Comparison of ENCODE assay signal across 8 cellular contexts in genomic region chr1:25922064-25922632, GRCh38. TPM values are rescaled to one million over a fixed set of nuclear protein-coding genes. Genes with fewer than 3 reads are reported as not detected.
DNase-seq lines count a peak whose midpoint lies in the region; ATAC-seq and TF ChIP-seq lines count a peak whose summit lies in the region.

No MANE protein-coding gene starts in this region.

- no peaks in the 10 kb centered on the region for H3K9me3 Mint-ChIP-seq in GM23338

- H3K4me2 ChIP-seq in GM23338 (peak overlapping the region; percentile 79), skeletal muscle satellite cell (ENCODE audit: low read length) (peak overlapping the region; percentile 93)

- ATAC-seq in GM23338 (no peak), gastroesophageal sphincter (no peak), GM18520 (IDR thresholded peaks at IDR 0.05; ENCODE audit: unreplicated experiment) (no peak)

- peaks cover 13% of the 10 kb centered on the region for H3K27me3 Mint-ChIP-seq in GM23338 (ENCODE audit: insufficient read depth, low read depth, poor library complexity)

- no peak overlapping the region for H3K27ac Mint-ChIP-seq in GM23338

- peaks cover 31% of the 10 kb centered on the region for H3K4me1 Mint-ChIP-seq in GM23338

- H3K9me3 ChIP-seq in gastroesophageal sphincter (no peaks in the 10 kb centered on the region), skeletal muscle satellite cell (replicated peaks; ENCODE audit: low read length) (no peaks in the 10 kb centered on the region)

- H4K20me1 ChIP-seq in GM23338 (replicated peaks; ENCODE audit: insufficient read depth), result no peaks in the 10 kb centered on the region

- no peak for TF ChIP-seq EP300 in gastroesophageal sphincter (IDR thresholded peaks at IDR 0.05)

- H3K36me3 ChIP-seq in GM23338 (ENCODE audit: insufficient read depth) (no peaks in the 10 kb centered on the region), gastroesophageal sphincter (no peaks in the 10 kb centered on the region), skeletal muscle satellite cell (ENCODE audit: insufficient read depth, low read length) (no peaks in the 10 kb centered on the region)

- H3K9me2 ChIP-seq in GM23338 (ENCODE audit: insufficient read depth), result no peaks in the 10 kb centered on the region

- 39 to 47% methylated on average over 5 to 6 of the region's 12 CpGs for WGBS in gastroesophageal sphincter (ENCODE audit: low coverage in 1 of 2), 2 donors

- H3K27me3 ChIP-seq in GM23338 (ENCODE audit: insufficient read depth) (peaks cover 6% of the 10 kb centered on the region), gastroesophageal sphincter (peaks cover 19% of the 10 kb centered on the region), skeletal muscle satellite cell (ENCODE audit: control insufficient read depth, insufficient read depth, low read length) (no peaks in the 10 kb centered on the region)

- H3K4me1 ChIP-seq in GM23338 (ENCODE audit: insufficient read depth) (peaks cover 32% of the 10 kb centered on the region), gastroesophageal sphincter (peaks cover 0 to 21% (median 4%) of the 10 kb centered on the region in 3 donors), skeletal muscle satellite cell (ENCODE audit: control insufficient read depth, insufficient read depth, low read length) (peaks cover 30% of the 10 kb centered on the region)

- H2AFZ ChIP-seq in GM23338, result peak overlapping the region; percentile 94

- H3K4me3 ChIP-seq in GM23338, result peak overlapping the region; percentile 59
- H3K4me3 ChIP-seq in gastroesophageal sphincter, result peak overlapping the region; percentile 25 to 62
- peak overlapping the region; percentile 71 for H3K4me3 ChIP-seq in skeletal muscle satellite cell (ENCODE audit: low read length)

- no peak for TF ChIP-seq POLR2A in gastroesophageal sphincter (IDR thresholded peaks at IDR 0.05)

- DNase-seq in GM23338 (ENCODE audit: low spot score) (peak; percentile 84), SHP77 treated with DMSO at 0.1 percent for 48 hours (lab: John Stamatoyannopoulos, UW) (peak; percentile 11), cerebellum (ENCODE audit: low spot score) (no peak), HuH-7.5 (ENCODE audit: low spot score) (no peak), OCI-M2 (lab: John Stamatoyannopoulos, UW; ENCODE audit: unreplicated experiment) (no peak)

- H3K9ac ChIP-seq in skeletal muscle satellite cell (ENCODE audit: low read depth, low read length), result peak overlapping the region; percentile 79

- H3K4me3 Mint-ChIP-seq in GM23338, result peak overlapping the region; percentile 73

- TF ChIP-seq CTCF in GM23338 (conservative IDR thresholded peaks at IDR 0.05; ENCODE audit: low read depth in 2 of 2) (no peak), gastroesophageal sphincter (IDR thresholded peaks at IDR 0.05) (no peak)

- H3K27ac ChIP-seq in GM23338 (ENCODE audit: low read depth) (no peak overlapping the region), gastroesophageal sphincter (peak overlapping the region in 3 of 4 donors; percentile 73 to 80 (median 76))

- no peaks in the 10 kb centered on the region for H3K36me3 Mint-ChIP-seq in GM23338 (ENCODE audit: low read depth)

- H3K79me2 ChIP-seq in GM23338 (replicated peaks; ENCODE audit: insufficient read depth), result no peaks in the 10 kb centered on the region

- peaks cover 14% of the 10 kb centered on the region for H3F3A ChIP-seq in GM23338 (replicated peaks; ENCODE audit: low read depth)

TF ChIP-seq in GM23338, 12 proteins besides CTCF, POLR2A, EP300 and RAD21:
- TF ChIP-seq ZNF331 (CRISPR knock-in tag; IDR thresholded peaks at IDR 0.05; ENCODE audit: low read depth), result no peak
- TF ChIP-seq CREB1 (CRISPR knock-in tag; IDR thresholded peaks at IDR 0.05; ENCODE audit: low read depth), result peak; percentile 3; the same call in 1 of the 2 replicates
- TF ChIP-seq POLR2AphosphoS5 (IDR thresholded peaks at IDR 0.05; ENCODE audit: low read depth), result 0 out of 2 replicates have a peak, but pooled peaks have one; percentile 66

RNA-seq across cellular contexts. Expression of gene STMN1, which starts 15.9 kb away (rescaled TPM):
- 227 and 271 TPM in 2 replicates for total RNA-seq in GM23338 (2014; rRNA removed; shearing (Covaris generic))
- polyA plus RNA-seq in GM23338 (2016; fragmentation: Nextera tagmentation; extraction: Ambion mirVana), result 1,567 and 1,890 TPM in 2 replicates
- total RNA-seq in gastroesophageal sphincter (10 to 100 TPM; 12.2 to 30.0 (median 14.6) TPM), cerebellum (281 TPM)
- total RNA-seq in skeletal muscle satellite cell (2012; rRNA removed), result 38.0 and 51.1 TPM in 2 replicates

RNA-seq across cellular contexts. Expression of gene PAQR7, which starts 46.6 kb away (rescaled TPM):
- total RNA-seq in GM23338 (2014; rRNA removed; shearing (Covaris generic)), result 5.2 and 5.5 TPM in 2 replicates
- 4.0 and 4.2 TPM in 2 replicates for polyA plus RNA-seq in GM23338 (2016; fragmentation: Nextera tagmentation; extraction: Ambion mirVana)
- 10 to 100 TPM in 1 of 4 donors, 1 to 10 TPM in 3; 6.5 to 13.7 (median 7.8) TPM for total RNA-seq in gastroesophageal sphincter
- 5.1 and 5.9 TPM in 2 replicates for total RNA-seq in skeletal muscle satellite cell (2012; rRNA removed)
- total RNA-seq in cerebellum, result 6.4 TPM

Comparison
In these comparisons a context has a peak if more than half of its experiments do, and no peak if none do; other contexts are left out.
1. DNase-seq: peak in GM23338 (single experiment) and SHP77 treated with DMSO at 0.1 percent for 48 hours (single experiment); none in cerebellum (single experiment), HuH-7.5 (single experiment) and OCI-M2 (single experiment).
2. Peak in every context shown above with its lines, with median percentiles within 50 percentile points of each other: H3K4me3 ChIP-seq.